1 cellular context compared by ENCODE assay signal in genomic region chr22:30169002-30169401, GRCh38.
TF ChIP-seq lines count a peak whose summit lies in the region.

No MANE protein-coding gene starts in this region.

TF ChIP-seq in IMR-90, 13 proteins besides CTCF, POLR2A, EP300 and RAD21:
- TF ChIP-seq SMC3 (IDR thresholded peaks at IDR 0.05; ENCODE audit: low read depth, low read length) (no peak), BHLHE40 (IDR thresholded peaks at IDR 0.05; ENCODE audit: low read depth, low read length) (no peak), USF2 (IDR thresholded peaks at IDR 0.05; ENCODE audit: low read depth, low read length) (no peak), RFX5 (IDR thresholded peaks at IDR 0.05; ENCODE audit: low read depth, low read length) (no peak), CHD1 (IDR thresholded peaks at IDR 0.05; ENCODE audit: low read depth, low read length) (no peak), CEBPB (IDR thresholded peaks at IDR 0.05; ENCODE audit: low read depth, low read length) (no peak), FOS (IDR thresholded peaks at IDR 0.05; ENCODE audit: low read depth, low read length) (no peak)
